9 cellular contexts compared by ENCODE assay signal in genomic region chr12:93098077-93098476, GRCh38.
DNase-seq lines count a peak whose midpoint lies in the region; ATAC-seq and TF ChIP-seq lines count a peak whose summit lies in the region.
"Had no signal": no experiment of that assay in that cellular context is flagged by ENCODE, and none has a peak within 500 bp of the region (broad histone marks: within the 10 kb centered on the region; RNA-seq: fewer than 3 reads in every experiment).

No MANE protein-coding gene starts in this region.

- no peak overlapping the region for H3K4me3 ChIP-seq in BE2C (ENCODE audit: low read depth, low read length)
- H3K4me3 ChIP-seq in fibroblast of mammary gland (ENCODE audit: control insufficient read depth, low read depth, low read length), result no peak overlapping the region
- no peak overlapping the region for H3K4me3 ChIP-seq in ovary
- H3K4me3 ChIP-seq in vagina, result no peak overlapping the region
- H3K4me3 ChIP-seq: skin epidermis had no signal

- peaks cover 13% of the 10 kb centered on the region for H3K4me1 ChIP-seq in BE2C
- H3K4me1 ChIP-seq in ovary (ENCODE audit: insufficient read depth), result no peaks in the 10 kb centered on the region
- no peaks in the 10 kb centered on the region for H3K4me1 ChIP-seq in vagina

- intact Hi-C loops in ovary (cut with DNase I), result no loop called here
- intact Hi-C loops in vagina (cut with DNase I), result no loop called here

- no peak for TF ChIP-seq EP300 in ovary (IDR thresholded peaks at IDR 0.05)

- ATAC-seq in GM19395 (IDR thresholded peaks at IDR 0.05; ENCODE audit: unreplicated experiment) (peak; percentile 59), GM18873 (IDR thresholded peaks at IDR 0.05; ENCODE audit: low FRiP score, unreplicated experiment) (no peak)

- 73 to 80% (median 79%) methylated on average over 2 of the region's 2 CpGs for WGBS in ovary, 3 donors

- no peak overlapping the region for H3K27ac ChIP-seq in ovary
- H3K27ac ChIP-seq in vagina, result no peak overlapping the region
- H3K27ac ChIP-seq: skin epidermis had no signal

- TF ChIP-seq CTCF in BE2C (IDR thresholded peaks at IDR 0.05; ENCODE audit: low read depth, low read length), result peak; percentile 69
- TF ChIP-seq CTCF in fibroblast of mammary gland (conservative IDR thresholded peaks at IDR 0.05; ENCODE audit: control insufficient read depth, insufficient read depth, low read depth, low read length), result peak; percentile 49
- peak in 1 of 3 donors; percentile 14 for TF ChIP-seq CTCF in ovary (IDR thresholded peaks at IDR 0.05)
- TF ChIP-seq CTCF in vagina (IDR thresholded peaks at IDR 0.05), result peak in 2 of 3 experiments; percentile 29 to 39

- no peaks in the 10 kb centered on the region for H3K9me3 ChIP-seq in BE2C
- no peaks in the 10 kb centered on the region for H3K9me3 ChIP-seq in ovary
- no peaks in the 10 kb centered on the region for H3K9me3 ChIP-seq in vagina

- DNase-seq in BE2C (peak; percentile 63), NOMO-1 treated with DMSO at 0.1 percent for 48 hours (lab: John Stamatoyannopoulos, UW; ENCODE audit: unreplicated experiment) (peak; percentile 95), fibroblast of mammary gland (ENCODE audit: low read depth) (peak; percentile 57), ovary (peak in 4 of 5 donors; percentile 23 to 75 (median 64)), vagina (ENCODE audit: extremely low spot score in 2 of 2) (no peak)
- DNase-seq in activated CD8-positive, alpha-beta memory T cell treated with anti-CD3 and anti-CD28 coated beads, Interleukin-2, amount 50 U/mL, for 48 hours, result peak; percentile 85

- peaks cover 12% of the 10 kb centered on the region for H3K27me3 ChIP-seq in BE2C
- no peaks in the 10 kb centered on the region for H3K27me3 ChIP-seq in ovary
- no peaks in the 10 kb centered on the region for H3K27me3 ChIP-seq in vagina

- H3K36me3 ChIP-seq in BE2C (no peaks in the 10 kb centered on the region), ovary (no peaks in the 10 kb centered on the region), vagina (no peaks in the 10 kb centered on the region)

- TF ChIP-seq POLR2A in ovary (IDR thresholded peaks at IDR 0.05) (no peak), vagina (IDR thresholded peaks at IDR 0.05) (no peak)

Comparison
In these comparisons a context has a peak if more than half of its experiments do, and no peak if none do; other contexts are left out.
1. DNase-seq: peak in BE2C (single experiment), NOMO-1 treated with DMSO at 0.1 percent for 48 hours (single experiment), activated CD8-positive, alpha-beta memory T cell treated with anti-CD3 and anti-CD28 coated beads, Interleukin-2, amount 50 U/mL, for 48 hours (single experiment), fibroblast of mammary gland (single experiment) and ovary (4 of 5); none in vagina (0 of 2).